Comparison of ENCODE assay signal across 18 cellular contexts in genomic region chr2:196967775-196968174, GRCh38.
"Had no signal": no experiment of that assay in that cellular context is flagged by ENCODE, and none has a peak within 500 bp of the region (broad histone marks: within the 10 kb centered on the region; RNA-seq: fewer than 3 reads in every experiment).

No MANE protein-coding gene starts in this region.

- H3K27me3 Mint-ChIP-seq: naive thymus-derived CD8-positive, alpha-beta T cell; progenitor cell of endocrine pancreas; type B pancreatic cell had no signal

- H3K36me3 Mint-ChIP-seq: neural progenitor cell, type B pancreatic cell had no signal

- DNase-seq: effector CD4-positive, alpha-beta T cell; endodermal cell; erythroblast; naive thymus-derived CD8-positive, alpha-beta T cell; pancreas; stimulated activated CD4-positive, alpha-beta T cell treated with anti-CD3 and anti-CD28 coated beads, Interleukin-2, amount 100 ng/mL, for 48 hours; stimulated activated naive CD4-positive, alpha-beta T cell treated with Interleukin-2 at 50 U/mL for 16 hours; thyroid gland had no signal

- H3K27ac Mint-ChIP-seq: endodermal cell, neural progenitor cell, type B pancreatic cell had no signal

- H3K9me3 ChIP-seq: mucosa of descending colon, pancreas, suprapubic skin, thyroid gland had no signal

- H3K27me3 ChIP-seq: heart right ventricle, neural progenitor cell, pancreas, suprapubic skin, thyroid gland had no signal

- FAIRE-seq: colon, frontal cortex, islet of Langerhans, pancreas, urothelium cell line had no signal

- H3K27ac ChIP-seq: neural progenitor cell, pancreas, suprapubic skin, thyroid gland had no signal

- H3K4me3 ChIP-seq: mucosa of descending colon, pancreas, thyroid gland had no signal

- H3K4me1 ChIP-seq: suprapubic skin, thyroid gland had no signal

- H3K36me3 ChIP-seq: heart right ventricle, neural progenitor cell, pancreas, suprapubic skin, thyroid gland had no signal

- H3K4me3 Mint-ChIP-seq: endodermal cell; naive thymus-derived CD8-positive, alpha-beta T cell; neural progenitor cell had no signal

- H3K9ac ChIP-seq: neural progenitor cell had no signal
